ENCODE assay signal across 1 cellular context in the genomic region with DNA sequence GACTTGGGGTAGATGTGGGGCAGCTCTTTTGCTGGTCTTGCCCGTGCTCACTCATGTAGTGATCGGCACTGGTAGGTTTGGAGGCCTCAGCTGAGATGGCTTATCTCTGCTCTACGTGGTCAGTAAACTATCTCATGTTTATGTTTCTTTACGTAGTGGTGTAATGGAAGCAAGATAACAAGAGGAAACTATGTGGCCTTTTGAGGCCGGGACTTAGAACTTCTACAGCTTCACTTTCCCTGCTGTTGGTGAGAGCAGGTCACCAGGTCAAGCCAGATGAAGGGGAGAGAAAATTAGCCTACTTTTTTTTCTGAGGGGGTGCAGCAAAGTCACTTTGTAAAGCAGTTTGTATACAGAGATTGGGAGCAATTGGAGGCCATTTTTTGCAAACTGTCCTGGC.
TF ChIP-seq lines count a peak whose summit lies in the region.

No MANE protein-coding gene starts in this region.

TF ChIP-seq in HepG2, 621 proteins besides CTCF, POLR2A, EP300 and RAD21 (continues in another document):
- TF ChIP-seq PHF20 (CRISPR knock-in tag; IDR thresholded peaks at IDR 0.05) = no peak
- TF ChIP-seq DNMT3B (CRISPR knock-in tag; conservative IDR thresholded peaks at IDR 0.05) = no peak
- no peak for TF ChIP-seq TAF15 (IDR thresholded peaks at IDR 0.05; ENCODE audit: low read depth, low read length, poor library complexity, severe bottlenecking)
- no peak for TF ChIP-seq IKZF1 (IDR thresholded peaks at IDR 0.05)
- no peak for TF ChIP-seq MTA3 (CRISPR knock-in tag; IDR thresholded peaks at IDR 0.05)
- no peak for TF ChIP-seq SSRP1 (CRISPR knock-in tag; IDR thresholded peaks at IDR 0.05)
- no peak for TF ChIP-seq TBL1XR1 (IDR thresholded peaks at IDR 0.05; ENCODE audit: borderline replicate concordance, low read length, partially characterized antibody)
- TF ChIP-seq NR2F6 (IDR thresholded peaks at IDR 0.05) = peak; percentile 91
- peak; percentile 93 for TF ChIP-seq NR2F6 (CRISPR knock-in tag; IDR thresholded peaks at IDR 0.05)
- peak; percentile 86 for TF ChIP-seq FOXO1 (CRISPR knock-in tag; IDR thresholded peaks at IDR 0.05)
- TF ChIP-seq POLR2AphosphoS2 (IDR thresholded peaks at IDR 0.05; ENCODE audit: low read depth, low read length) = no peak
- no peak for TF ChIP-seq ZBTB42 (CRISPR knock-in tag; IDR thresholded peaks at IDR 0.05)
- TF ChIP-seq NR2F2 (IDR thresholded peaks at IDR 0.05; ENCODE audit: borderline replicate concordance, low read depth) = peak; percentile 88
- TF ChIP-seq ZFP36 (IDR thresholded peaks at IDR 0.05; ENCODE audit: borderline replicate concordance, low read depth, low read length, partially characterized antibody) = no peak
- no peak for TF ChIP-seq ZNF343 (CRISPR knock-in tag; IDR thresholded peaks at IDR 0.05)
- no peak for TF ChIP-seq MAF1 (CRISPR knock-in tag; IDR thresholded peaks at IDR 0.05; ENCODE audit: borderline replicate concordance)
- TF ChIP-seq HDAC2 (CRISPR knock-in tag; IDR thresholded peaks at IDR 0.05) = peak; percentile 74; the same call in 1 of the 2 replicates
- TF ChIP-seq, protein P1, sequence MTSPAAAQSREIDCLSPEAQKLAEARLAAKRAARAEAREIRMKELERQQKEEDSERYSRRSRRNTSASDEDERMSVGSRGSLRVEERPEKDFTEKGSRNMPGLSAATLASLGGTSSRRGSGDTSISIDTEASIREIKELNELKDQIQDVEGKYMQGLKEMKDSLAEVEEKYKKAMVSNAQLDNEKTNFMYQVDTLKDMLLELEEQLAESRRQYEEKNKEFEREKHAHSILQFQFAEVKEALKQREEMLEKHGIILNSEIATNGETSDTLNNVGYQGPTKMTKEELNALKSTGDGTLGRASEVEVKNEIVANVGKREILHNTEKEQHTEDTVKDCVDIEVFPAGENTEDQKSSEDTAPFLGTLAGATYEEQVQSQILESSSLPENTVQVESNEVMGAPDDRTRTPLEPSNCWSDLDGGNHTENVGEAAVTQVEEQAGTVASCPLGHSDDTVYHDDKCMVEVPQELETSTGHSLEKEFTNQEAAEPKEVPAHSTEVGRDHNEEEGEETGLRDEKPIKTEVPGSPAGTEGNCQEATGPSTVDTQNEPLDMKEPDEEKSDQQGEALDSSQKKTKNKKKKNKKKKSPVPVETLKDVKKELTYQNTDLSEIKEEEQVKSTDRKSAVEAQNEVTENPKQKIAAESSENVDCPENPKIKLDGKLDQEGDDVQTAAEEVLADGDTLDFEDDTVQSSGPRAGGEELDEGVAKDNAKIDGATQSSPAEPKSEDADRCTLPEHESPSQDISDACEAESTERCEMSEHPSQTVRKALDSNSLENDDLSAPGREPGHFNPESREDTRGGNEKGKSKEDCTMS (CRISPR knock-in tag; conservative IDR thresholded peaks at IDR 0.05) = no peak
- TF ChIP-seq BCL6 (CRISPR knock-in tag; IDR thresholded peaks at IDR 0.05) = peak; percentile 68
- no peak for TF ChIP-seq AGO1 (IDR thresholded peaks at IDR 0.05; ENCODE audit: low read depth, low read length, poor library complexity, severe bottlenecking)
- no peak for TF ChIP-seq ZNF10 (CRISPR knock-in tag; IDR thresholded peaks at IDR 0.05; ENCODE audit: borderline replicate concordance, low read depth)
- TF ChIP-seq ZNF660 (CRISPR knock-in tag; IDR thresholded peaks at IDR 0.05; ENCODE audit: borderline replicate concordance, low read depth) = no peak
- TF ChIP-seq RELA (CRISPR knock-in tag; IDR thresholded peaks at IDR 0.05) = no peak
- TF ChIP-seq, protein P2, sequence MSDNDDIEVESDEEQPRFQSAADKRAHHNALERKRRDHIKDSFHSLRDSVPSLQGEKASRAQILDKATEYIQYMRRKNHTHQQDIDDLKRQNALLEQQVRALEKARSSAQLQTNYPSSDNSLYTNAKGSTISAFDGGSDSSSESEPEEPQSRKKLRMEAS (IDR thresholded peaks at IDR 0.05) = 0 out of 2 replicates have a peak, but pooled peaks have one; percentile 38
- no peak for TF ChIP-seq SRSF4 (IDR thresholded peaks at IDR 0.05; ENCODE audit: low read depth, low read length, poor library complexity, severe bottlenecking)
- no peak for TF ChIP-seq ZNF709 (CRISPR knock-in tag; IDR thresholded peaks at IDR 0.05)
- TF ChIP-seq ZNF737 (CRISPR knock-in tag; IDR thresholded peaks at IDR 0.05; ENCODE audit: borderline replicate concordance) = no peak
- TF ChIP-seq, protein P3, sequence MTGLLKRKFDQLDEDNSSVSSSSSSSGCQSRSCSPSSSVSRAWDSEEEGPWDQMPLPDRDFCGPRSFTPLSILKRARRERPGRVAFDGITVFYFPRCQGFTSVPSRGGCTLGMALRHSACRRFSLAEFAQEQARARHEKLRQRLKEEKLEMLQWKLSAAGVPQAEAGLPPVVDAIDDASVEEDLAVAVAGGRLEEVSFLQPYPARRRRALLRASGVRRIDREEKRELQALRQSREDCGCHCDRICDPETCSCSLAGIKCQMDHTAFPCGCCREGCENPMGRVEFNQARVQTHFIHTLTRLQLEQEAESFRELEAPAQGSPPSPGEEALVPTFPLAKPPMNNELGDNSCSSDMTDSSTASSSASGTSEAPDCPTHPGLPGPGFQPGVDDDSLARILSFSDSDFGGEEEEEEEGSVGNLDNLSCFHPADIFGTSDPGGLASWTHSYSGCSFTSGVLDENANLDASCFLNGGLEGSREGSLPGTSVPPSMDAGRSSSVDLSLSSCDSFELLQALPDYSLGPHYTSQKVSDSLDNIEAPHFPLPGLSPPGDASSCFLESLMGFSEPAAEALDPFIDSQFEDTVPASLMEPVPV (CRISPR knock-in tag; IDR thresholded peaks at IDR 0.05) = no peak
- peak; percentile 69; the same call in 1 of the 2 replicates for TF ChIP-seq FOXK1 (CRISPR knock-in tag; IDR thresholded peaks at IDR 0.05; ENCODE audit: borderline replicate concordance, low read depth)
- TF ChIP-seq ARID2 (CRISPR knock-in tag; IDR thresholded peaks at IDR 0.05; ENCODE audit: borderline replicate concordance) = no peak
- no peak for TF ChIP-seq ZNF598 (CRISPR knock-in tag; IDR thresholded peaks at IDR 0.05; ENCODE audit: borderline replicate concordance)
- peak; percentile 70 for TF ChIP-seq ASH2L (IDR thresholded peaks at IDR 0.05; ENCODE audit: insufficient read length, low read depth, low read length)
- TF ChIP-seq NFKBIZ (CRISPR knock-in tag; IDR thresholded peaks at IDR 0.05) = no peak
- no peak for TF ChIP-seq HNRNPH1 (optimal IDR thresholded peaks at IDR 0.05; ENCODE audit: low read depth, low read length)
- no peak for TF ChIP-seq MTF1 (CRISPR knock-in tag; IDR thresholded peaks at IDR 0.05)
- TF ChIP-seq ELF4 (CRISPR knock-in tag; IDR thresholded peaks at IDR 0.05; ENCODE audit: borderline replicate concordance) = no peak
- no peak for TF ChIP-seq ONECUT2 (CRISPR knock-in tag; IDR thresholded peaks at IDR 0.05)
- peak; percentile 80 for TF ChIP-seq TEAD3 (CRISPR knock-in tag; optimal IDR thresholded peaks at IDR 0.05; ENCODE audit: borderline replicate concordance)
- TF ChIP-seq, protein P4, sequence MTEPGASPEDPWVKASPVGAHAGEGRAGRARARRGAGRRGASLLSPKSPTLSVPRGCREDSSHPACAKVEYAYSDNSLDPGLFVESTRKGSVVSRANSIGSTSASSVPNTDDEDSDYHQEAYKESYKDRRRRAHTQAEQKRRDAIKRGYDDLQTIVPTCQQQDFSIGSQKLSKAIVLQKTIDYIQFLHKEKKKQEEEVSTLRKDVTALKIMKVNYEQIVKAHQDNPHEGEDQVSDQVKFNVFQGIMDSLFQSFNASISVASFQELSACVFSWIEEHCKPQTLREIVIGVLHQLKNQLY (CRISPR knock-in tag; IDR thresholded peaks at IDR 0.05) = no peak; the same call in 1 of the 2 replicates
- TF ChIP-seq KAT2B (IDR thresholded peaks at IDR 0.05; ENCODE audit: borderline replicate concordance, low read depth, low read length) = no peak
- TF ChIP-seq, protein P5, sequence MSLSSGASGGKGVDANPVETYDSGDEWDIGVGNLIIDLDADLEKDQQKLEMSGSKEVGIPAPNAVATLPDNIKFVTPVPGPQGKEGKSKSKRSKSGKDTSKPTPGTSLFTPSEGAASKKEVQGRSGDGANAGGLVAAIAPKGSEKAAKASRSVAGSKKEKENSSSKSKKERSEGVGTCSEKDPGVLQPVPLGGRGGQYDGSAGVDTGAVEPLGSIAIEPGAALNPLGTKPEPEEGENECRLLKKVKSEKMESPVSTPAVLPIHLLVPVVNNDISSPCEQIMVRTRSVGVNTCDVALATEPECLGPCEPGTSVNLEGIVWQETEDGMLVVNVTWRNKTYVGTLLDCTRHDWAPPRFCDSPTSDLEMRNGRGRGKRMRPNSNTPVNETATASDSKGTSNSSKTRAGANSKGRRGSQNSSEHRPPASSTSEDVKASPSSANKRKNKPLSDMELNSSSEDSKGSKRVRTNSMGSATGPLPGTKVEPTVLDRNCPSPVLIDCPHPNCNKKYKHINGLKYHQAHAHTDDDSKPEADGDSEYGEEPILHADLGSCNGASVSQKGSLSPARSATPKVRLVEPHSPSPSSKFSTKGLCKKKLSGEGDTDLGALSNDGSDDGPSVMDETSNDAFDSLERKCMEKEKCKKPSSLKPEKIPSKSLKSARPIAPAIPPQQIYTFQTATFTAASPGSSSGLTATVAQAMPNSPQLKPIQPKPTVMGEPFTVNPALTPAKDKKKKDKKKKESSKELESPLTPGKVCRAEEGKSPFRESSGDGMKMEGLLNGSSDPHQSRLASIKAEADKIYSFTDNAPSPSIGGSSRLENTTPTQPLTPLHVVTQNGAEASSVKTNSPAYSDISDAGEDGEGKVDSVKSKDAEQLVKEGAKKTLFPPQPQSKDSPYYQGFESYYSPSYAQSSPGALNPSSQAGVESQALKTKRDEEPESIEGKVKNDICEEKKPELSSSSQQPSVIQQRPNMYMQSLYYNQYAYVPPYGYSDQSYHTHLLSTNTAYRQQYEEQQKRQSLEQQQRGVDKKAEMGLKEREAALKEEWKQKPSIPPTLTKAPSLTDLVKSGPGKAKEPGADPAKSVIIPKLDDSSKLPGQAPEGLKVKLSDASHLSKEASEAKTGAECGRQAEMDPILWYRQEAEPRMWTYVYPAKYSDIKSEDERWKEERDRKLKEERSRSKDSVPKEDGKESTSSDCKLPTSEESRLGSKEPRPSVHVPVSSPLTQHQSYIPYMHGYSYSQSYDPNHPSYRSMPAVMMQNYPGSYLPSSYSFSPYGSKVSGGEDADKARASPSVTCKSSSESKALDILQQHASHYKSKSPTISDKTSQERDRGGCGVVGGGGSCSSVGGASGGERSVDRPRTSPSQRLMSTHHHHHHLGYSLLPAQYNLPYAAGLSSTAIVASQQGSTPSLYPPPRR (CRISPR knock-in tag; IDR thresholded peaks at IDR 0.05; ENCODE audit: borderline replicate concordance) = peak; percentile 88
- peak; percentile 32; the same call in 1 of the 2 replicates for TF ChIP-seq ETV5 (CRISPR knock-in tag; IDR thresholded peaks at IDR 0.05; ENCODE audit: borderline replicate concordance)
- TF ChIP-seq, protein P6, sequence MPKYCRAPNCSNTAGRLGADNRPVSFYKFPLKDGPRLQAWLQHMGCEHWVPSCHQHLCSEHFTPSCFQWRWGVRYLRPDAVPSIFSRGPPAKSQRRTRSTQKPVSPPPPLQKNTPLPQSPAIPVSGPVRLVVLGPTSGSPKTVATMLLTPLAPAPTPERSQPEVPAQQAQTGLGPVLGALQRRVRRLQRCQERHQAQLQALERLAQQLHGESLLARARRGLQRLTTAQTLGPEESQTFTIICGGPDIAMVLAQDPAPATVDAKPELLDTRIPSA (CRISPR knock-in tag; IDR thresholded peaks at IDR 0.05; ENCODE audit: borderline replicate concordance) = no peak
- TF ChIP-seq RARA (CRISPR knock-in tag; IDR thresholded peaks at IDR 0.05) = peak; percentile 74
- TF ChIP-seq, protein P7, sequence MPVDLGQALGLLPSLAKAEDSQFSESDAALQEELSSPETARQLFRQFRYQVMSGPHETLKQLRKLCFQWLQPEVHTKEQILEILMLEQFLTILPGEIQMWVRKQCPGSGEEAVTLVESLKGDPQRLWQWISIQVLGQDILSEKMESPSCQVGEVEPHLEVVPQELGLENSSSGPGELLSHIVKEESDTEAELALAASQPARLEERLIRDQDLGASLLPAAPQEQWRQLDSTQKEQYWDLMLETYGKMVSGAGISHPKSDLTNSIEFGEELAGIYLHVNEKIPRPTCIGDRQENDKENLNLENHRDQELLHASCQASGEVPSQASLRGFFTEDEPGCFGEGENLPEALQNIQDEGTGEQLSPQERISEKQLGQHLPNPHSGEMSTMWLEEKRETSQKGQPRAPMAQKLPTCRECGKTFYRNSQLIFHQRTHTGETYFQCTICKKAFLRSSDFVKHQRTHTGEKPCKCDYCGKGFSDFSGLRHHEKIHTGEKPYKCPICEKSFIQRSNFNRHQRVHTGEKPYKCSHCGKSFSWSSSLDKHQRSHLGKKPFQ (CRISPR knock-in tag; IDR thresholded peaks at IDR 0.05; ENCODE audit: insufficient replicate concordance) = no peak
- TF ChIP-seq, protein P8, sequence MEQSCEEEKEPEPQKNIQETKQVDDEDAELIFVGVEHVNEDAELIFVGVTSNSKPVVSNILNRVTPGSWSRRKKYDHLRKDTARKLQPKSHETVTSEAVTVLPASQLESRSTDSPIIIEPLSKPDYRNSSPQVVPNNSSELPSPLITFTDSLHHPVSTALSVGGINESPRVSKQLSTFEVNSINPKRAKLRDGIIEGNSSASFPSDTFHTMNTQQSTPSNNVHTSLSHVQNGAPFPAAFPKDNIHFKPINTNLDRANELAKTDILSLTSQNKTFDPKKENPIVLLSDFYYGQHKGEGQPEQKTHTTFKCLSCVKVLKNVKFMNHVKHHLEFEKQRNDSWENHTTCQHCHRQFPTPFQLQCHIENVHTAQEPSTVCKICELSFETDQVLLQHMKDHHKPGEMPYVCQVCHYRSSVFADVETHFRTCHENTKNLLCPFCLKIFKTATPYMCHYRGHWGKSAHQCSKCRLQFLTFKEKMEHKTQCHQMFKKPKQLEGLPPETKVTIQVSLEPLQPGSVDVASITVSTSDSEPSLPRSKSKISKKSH (CRISPR knock-in tag; IDR thresholded peaks at IDR 0.05; ENCODE audit: borderline replicate concordance) = no peak
